In genomic region chr10:33009244-33010131, GRCh38 we compare ENCODE assay signal across 11 cellular contexts. TPM values are rescaled to one million over a fixed set of nuclear protein-coding genes. Genes with fewer than 3 reads are reported as not detected.
A peak's percentile ranks its signal among the peaks of the same experiment; 100 is the strongest.
DNase-seq lines count a peak whose midpoint lies in the region; ATAC-seq and TF ChIP-seq lines count a peak whose summit lies in the region.
"Had no signal": no experiment of that assay in that cellular context is flagged by ENCODE, and none has a peak within 500 bp of the region (broad histone marks: within the 10 kb centered on the region; RNA-seq: fewer than 3 reads in every experiment).

No MANE protein-coding gene starts in this region.

- intact Hi-C loops in natural killer cell (cut with micrococcal nuclease) = loop anchor here (2.0 to 5.0 kb wide), 5 partner anchors 29 to 357 kb away; partner anchors contain the start of gene ITGB1
- intact Hi-C loops in lower leg skin (cut with DNase I; ENCODE audit: low total_unique reads) = loop anchor here (5.0 kb wide), 1 partner anchor 212 kb away; no protein-coding TSS in a partner anchor

- TF ChIP-seq POLR2A in lower leg skin (IDR thresholded peaks at IDR 0.05) = no peak

- in situ Hi-C loops in KBM-7 (cut with MboI; ENCODE audit: low pct_unique_long_range_greater_than_20kb, low sequenced_read_pairs) = loop anchor here (10.0 kb wide), 1 partner anchor 215 kb away; no protein-coding TSS in a partner anchor

- H3K4me3 Mint-ChIP-seq in GM23338 (no peak overlapping the region), natural killer cell (peak overlapping the region; percentile 75)
- no peak overlapping the region for H3K4me3 Mint-ChIP-seq in activated CD4-positive, alpha-beta memory T cell treated with anti-CD3 and anti-CD28 coated beads, Interleukin-2, amount 10 ng/mL, durations not matched to agents 7 days and 5 days

- H3K4me1 Mint-ChIP-seq in GM23338 (peaks cover 26% of the 10 kb centered on the region), natural killer cell (peaks cover 52% of the 10 kb centered on the region in 2 donors)
- H3K4me1 Mint-ChIP-seq in activated CD4-positive, alpha-beta memory T cell treated with anti-CD3 and anti-CD28 coated beads, Interleukin-2, amount 10 ng/mL, durations not matched to agents 7 days and 5 days = peaks cover 53% of the 10 kb centered on the region

- peaks cover 21% of the 10 kb centered on the region for H3K4me1 ChIP-seq in GM23338 (ENCODE audit: insufficient read depth)

- peak overlapping the region; percentile 14; the same call in 1 of the 2 replicates for H2AFZ ChIP-seq in GM23338

- no peaks in the 10 kb centered on the region for H3K36me3 Mint-ChIP-seq in GM23338 (ENCODE audit: low read depth)
- no peaks in the 10 kb centered on the region for H3K36me3 Mint-ChIP-seq in activated CD4-positive, alpha-beta memory T cell treated with anti-CD3 and anti-CD28 coated beads, Interleukin-2, amount 10 ng/mL, durations not matched to agents 7 days and 5 days (ENCODE audit: low read depth)
- no peaks in the 10 kb centered on the region for H3K36me3 Mint-ChIP-seq in natural killer cell

- H3K27ac ChIP-seq in GM23338 (ENCODE audit: low read depth) = 0 out of 2 replicates have a peak overlapping the region, but pooled peaks have one; percentile 17
- H3K27ac ChIP-seq: 22Rv1 had no signal

- 38 to 47% methylated on average over 5 of the region's 5 CpGs for WGBS in lower leg skin, 2 donors

- H4K20me1 ChIP-seq in GM23338 (replicated peaks; ENCODE audit: insufficient read depth) = no peaks in the 10 kb centered on the region

- no peaks in the 10 kb centered on the region for H3K79me2 ChIP-seq in GM23338 (replicated peaks; ENCODE audit: insufficient read depth)

- ATAC-seq in GM23338 (no peak), natural killer cell (no peak)

- H3K9me3 Mint-ChIP-seq in GM23338 = no peaks in the 10 kb centered on the region; the same call in 2 of the 3 replicates
- H3K9me3 Mint-ChIP-seq in activated CD4-positive, alpha-beta memory T cell treated with anti-CD3 and anti-CD28 coated beads, Interleukin-2, amount 10 ng/mL, durations not matched to agents 7 days and 5 days = no peaks in the 10 kb centered on the region
- H3K9me3 Mint-ChIP-seq in natural killer cell = no peaks in the 10 kb centered on the region

- peak overlapping the region; percentile 37; the same call in 1 of the 2 replicates for H3K4me2 ChIP-seq in GM23338

- no peaks in the 10 kb centered on the region for H3K27me3 ChIP-seq in GM23338 (ENCODE audit: insufficient read depth)
- H3K27me3 ChIP-seq: suprapubic skin had no signal

- POLR2A ChIA-PET in activated CD4-positive, alpha-beta memory T cell treated with anti-CD3 and anti-CD28 coated beads, Interleukin-2, amount 10 ng/mL, durations not matched to agents 7 days and 5 days (lab: Charles Lee) = interaction anchor here (0.6 to 3.5 kb wide), 22 partner anchors 28 to 631 kb away, joined by 3 to 34 read pairs (median 4); no protein-coding TSS in a partner anchor

- H3K4me3 ChIP-seq in GM23338 (0 out of 2 replicates have a peak overlapping the region, but pooled peaks have one; percentile 7), lower leg skin (ENCODE audit: low read depth, poor library complexity, severe bottlenecking) (no peak overlapping the region)
- H3K4me3 ChIP-seq: suprapubic skin had no signal

- CTCF ChIA-PET in activated CD4-positive, alpha-beta memory T cell treated with anti-CD3 and anti-CD28 coated beads, Interleukin-2, amount 10 ng/mL, durations not matched to agents 7 days and 5 days (lab: Charles Lee) = interaction anchor here (0.6 to 7.0 kb wide), 48 partner anchors 9 to 643 kb away, joined by 3 to 63 read pairs (median 3); partner anchors contain the start of gene CCDC7

- TF ChIP-seq CTCF in GM23338 (conservative IDR thresholded peaks at IDR 0.05; ENCODE audit: low read depth in 2 of 2) (no peak), natural killer cell (IDR thresholded peaks at IDR 0.05) (no peak), lower leg skin (IDR thresholded peaks at IDR 0.05) (no peak)

- peaks cover 5% of the 10 kb centered on the region for H3K27me3 Mint-ChIP-seq in GM23338 (ENCODE audit: insufficient read depth, low read depth, poor library complexity)
- H3K27me3 Mint-ChIP-seq in activated CD4-positive, alpha-beta memory T cell treated with anti-CD3 and anti-CD28 coated beads, Interleukin-2, amount 10 ng/mL, durations not matched to agents 7 days and 5 days = no peaks in the 10 kb centered on the region
- H3K27me3 Mint-ChIP-seq in natural killer cell (ENCODE audit: low read depth in 2 of 2) = no peaks in the 10 kb centered on the region

- H3K27ac Mint-ChIP-seq in GM23338 (no peak overlapping the region; the same call in 1 of the 2 replicates), natural killer cell (peak overlapping the region; percentile 71 to 83)
- peak overlapping the region; percentile 78 for H3K27ac Mint-ChIP-seq in activated CD4-positive, alpha-beta memory T cell treated with anti-CD3 and anti-CD28 coated beads, Interleukin-2, amount 10 ng/mL, durations not matched to agents 7 days and 5 days

- H3F3A ChIP-seq in GM23338 (replicated peaks; ENCODE audit: low read depth) = no peaks in the 10 kb centered on the region

- H3K9me2 ChIP-seq in GM23338 (ENCODE audit: insufficient read depth) = no peaks in the 10 kb centered on the region

- H3K36me3 ChIP-seq in GM23338 (ENCODE audit: insufficient read depth) = no peaks in the 10 kb centered on the region
- H3K36me3 ChIP-seq: suprapubic skin had no signal

- DNase-seq in NCI-H82 (lab: John Stamatoyannopoulos, UW) (peak; percentile 1), NCI-H82 treated with DMSO at 0.1 percent for 48 hours (lab: John Stamatoyannopoulos, UW; ENCODE audit: unreplicated experiment) (no peak), GM23338 (ENCODE audit: low spot score) (no peak), natural killer cell (no peak), NAMALWA (ENCODE audit: low spot score) (no peak), lower leg skin (ENCODE audit: low spot score in 2 of 2) (no peak), KBM-7 (no peak)
- no peak for DNase-seq in activated CD4-positive, alpha-beta memory T cell treated with anti-CD3 and anti-CD28 coated beads, Interleukin-2, amount 10 ng/mL, durations not matched to agents 7 days and 5 days
- DNase-seq: left ventricle myocardium superior had no signal

TF ChIP-seq in GM23338, 12 proteins besides CTCF, POLR2A, EP300 and RAD21 (continues in another document):
- TF ChIP-seq REST (IDR thresholded peaks at IDR 0.05; ENCODE audit: unreplicated experiment) = no peak
- TF ChIP-seq JUNB (IDR thresholded peaks at IDR 0.05; ENCODE audit: unreplicated experiment) = no peak

RNA-seq across cellular contexts. Expression of gene ITGB1, which starts 51.5 kb away (rescaled TPM):
- total RNA-seq in GM23338 (2014; rRNA removed; shearing (Covaris generic)) = 439 and 441 TPM in 2 replicates
- polyA plus RNA-seq in GM23338 (2016; fragmentation: Nextera tagmentation; extraction: Ambion mirVana) = 309 and 317 TPM in 2 replicates
- 100 to 1,000 TPM; 233 to 242 TPM for total RNA-seq in activated CD4-positive, alpha-beta memory T cell treated with anti-CD3 and anti-CD28 coated beads, Interleukin-2, amount 10 ng/mL, durations not matched to agents 7 days and 5 days
- total RNA-seq in natural killer cell (100 to 1,000 TPM; 175 to 280 (median 202) TPM), lower leg skin (100 to 1,000 TPM; 159 to 216 (median 209) TPM)
